In genomic region chr12:116504438-116504837, GRCh38 we compare ENCODE assay signal across 8 cellular contexts. TPM values are rescaled to one million over a fixed set of nuclear protein-coding genes. Genes with fewer than 3 reads are reported as not detected.
"Had no signal": no experiment of that assay in that cellular context is flagged by ENCODE, and none has a peak within 500 bp of the region (broad histone marks: within the 10 kb centered on the region; RNA-seq: fewer than 3 reads in every experiment).

No MANE protein-coding gene starts in this region.

- FAIRE-seq: H1, H54 had no signal

- H3K4me3 Mint-ChIP-seq: GM23338, H9, HFFc6 had no signal

- H3K27ac ChIP-seq: HL-60 had no signal

- DNase-seq: H9, HCEC 1CT, HFFc6, IMR-90 had no signal

- H3K4me2 ChIP-seq: GM23338 had no signal

- H2AFZ ChIP-seq: GM23338 had no signal

- H3K4me3 ChIP-seq: GM23338 had no signal

- H3K27ac Mint-ChIP-seq: GM23338, H9, HFFc6 had no signal

- ATAC-seq: GM23338 had no signal

- H3K9me3 Mint-ChIP-seq: GM23338, H9, HFFc6 had no signal

RNA-seq across cellular contexts. Expression of gene MAP1LC3B2, which starts 54.7 kb away (rescaled TPM):
- total RNA-seq: IMR-90 had no signal
